ENCODE assay signal across 8 cellular contexts in genomic region chr17:18246880-18247612, GRCh38. TPM values are rescaled to one million over a fixed set of nuclear protein-coding genes. Genes with fewer than 3 reads are reported as not detected.
DNase-seq lines count a peak whose midpoint lies in the region; ATAC-seq, FAIRE-seq and TF ChIP-seq lines count a peak whose summit lies in the region.

No MANE protein-coding gene starts in this region.

- BruUV-seq in GM12878 (replicated peaks; lab: Mats Ljungman, UMichigan): no TSS peak

- H3K36me3 ChIP-seq in GM12878 (ENCODE audit: control insufficient read depth in 2 of 2, insufficient read depth in 2 of 2, low read length in 1 of 2) (peaks cover 3 to 30% of the 10 kb centered on the region in 2 experiments), keratinocyte (ENCODE audit: control insufficient read depth in 2 of 2, extremely low read depth in 1 of 2, insufficient read depth in 2 of 2, low read length in 2 of 2) (peaks cover 60 to 62% of the 10 kb centered on the region in 2 experiments), suprapubic skin (peaks cover 84% of the 10 kb centered on the region)

- TF ChIP-seq POLR2A in GM12878 (IDR thresholded peaks at IDR 0.05; ENCODE audit: low read depth, low read length): no peak
- no peak for TF ChIP-seq POLR2A in suprapubic skin (IDR thresholded peaks at IDR 0.05)

- H3K4me3 ChIP-seq in GM12878 (no peak overlapping the region), keratinocyte (ENCODE audit: control insufficient read depth in 2 of 3, extremely low read depth in 1 of 3, insufficient read depth in 2 of 3, low read depth in 1 of 3, low read length in 3 of 3) (peak overlapping the region in 1 of 3 experiments; percentile 41), suprapubic skin (peak overlapping the region; percentile 33)

- H2AFZ ChIP-seq in GM12878 (ENCODE audit: control insufficient read depth, low read depth, low read length) (no peak overlapping the region), keratinocyte (ENCODE audit: control insufficient read depth, low read length) (no peak overlapping the region)

- TF ChIP-seq EP300 in GM12878 (IDR thresholded peaks at IDR 0.05; ENCODE audit: borderline replicate concordance in 1 of 2, control insufficient read depth in 1 of 2, low read depth in 2 of 2, low read length in 2 of 2) (no peak), suprapubic skin (IDR thresholded peaks at IDR 0.05) (no peak)

- ATAC-seq in GM12878 (peak; percentile 84), GM21367 (IDR thresholded peaks at IDR 0.05; ENCODE audit: unreplicated experiment) (no peak)

- H3K27ac ChIP-seq in GM12878 (ENCODE audit: control insufficient read depth, insufficient read depth) (no peak overlapping the region), keratinocyte (ENCODE audit: control insufficient read depth, insufficient read depth, low read length) (peak overlapping the region; percentile 61), suprapubic skin (peak overlapping the region; percentile 43)

- WGBS in GM12878 (ENCODE audit: insufficient coverage, insufficient replicate concordance, low lambda C conversion rate, missing lambda C conversion rate): 81% methylated on average over 40 of the region's 46 CpGs
- WGBS in suprapubic skin: 27% methylated on average over 14 of the region's 46 CpGs

- H3K79me2 ChIP-seq in GM12878 (ENCODE audit: control insufficient read depth, insufficient read depth, low read length): no peaks in the 10 kb centered on the region
- H3K79me2 ChIP-seq in keratinocyte (ENCODE audit: control insufficient read depth, insufficient read depth, low read length): peaks cover 2% of the 10 kb centered on the region

- SMC1A ChIA-PET in GM12878 (lab: Charles Lee; ENCODE audit: uncharacterized antibody, unreplicated experiment): no interaction called here

- no peaks in the 10 kb centered on the region for H3K9me1 ChIP-seq in keratinocyte (ENCODE audit: control insufficient read depth, extremely low read depth, insufficient read depth, low read length)

- RAD21 ChIA-PET in GM12878 (lab: Charles Lee; ENCODE audit: unreplicated experiment): no interaction called here

- TF ChIP-seq CTCF in GM12878 (IDR thresholded peaks at IDR 0.05 in 2 of 3, conservative IDR thresholded peaks at IDR 0.05 in 1 of 3; ENCODE audit: control insufficient read depth in 2 of 3, extremely low read depth in 1 of 3, insufficient read depth in 1 of 3, low read depth in 3 of 3, low read length in 3 of 3): no peak
- TF ChIP-seq CTCF in keratinocyte (optimal IDR thresholded peaks at IDR 0.05 in 1 of 3, IDR thresholded peaks at IDR 0.05 in 1 of 3, conservative IDR thresholded peaks at IDR 0.05 in 1 of 3; ENCODE audit: extremely low read depth in 1 of 3, insufficient read depth in 2 of 3, low read length in 3 of 3): no peak
- no peak for TF ChIP-seq CTCF in suprapubic skin (IDR thresholded peaks at IDR 0.05)

- POLR2A ChIA-PET in GM12878 (lab: Charles Lee): no interaction called here

- CTCF ChIA-PET in GM12878 (lab: Yijun Ruan, JAX): interaction anchor here (0.6 to 1.2 kb wide), 2 partner anchors 9 to 342 kb away, joined by 3 to 6 read pairs; no protein-coding TSS in a partner anchor

- FAIRE-seq in GM12878 (lab: Jason Lieb, UNC) (no peak), keratinocyte (lab: Jason Lieb, UNC) (peak; percentile 70)

- dilution Hi-C loops in keratinocyte (cut with MboI; ENCODE audit: extremely low pct_ligation_motif_present, low sequenced_read_pairs): no loop called here

- intact Hi-C loops in GM12878 (cut with micrococcal nuclease; ENCODE audit: unreplicated experiment): no loop called here

- TF ChIP-seq RAD21 in GM12878 (IDR thresholded peaks at IDR 0.05; ENCODE audit: insufficient read depth, low read depth, low read length): no peak

- no peak overlapping the region for H3K4me2 ChIP-seq in GM12878 (ENCODE audit: control insufficient read depth, insufficient read depth)
- peak overlapping the region; percentile 85 for H3K4me2 ChIP-seq in keratinocyte (ENCODE audit: control insufficient read depth, extremely low read depth, insufficient read depth, low read depth, low read length)

- in situ Hi-C loops in GM12878 (cut with MboI): no loop called here

- H4K20me1 ChIP-seq in GM12878 (ENCODE audit: control insufficient read depth, insufficient read depth) (no peaks in the 10 kb centered on the region), keratinocyte (ENCODE audit: control insufficient read depth, extremely low read depth, insufficient read depth, low read length) (peaks cover 25% of the 10 kb centered on the region)

- no peaks in the 10 kb centered on the region for H3K4me1 ChIP-seq in GM12878 (ENCODE audit: control insufficient read depth, insufficient read depth, low read length)
- peaks cover 27% of the 10 kb centered on the region for H3K4me1 ChIP-seq in keratinocyte (ENCODE audit: control insufficient read depth, extremely low read depth, insufficient read depth, low read length)
- peaks cover 43% of the 10 kb centered on the region for H3K4me1 ChIP-seq in suprapubic skin

- peak; percentile 19 for DNase-seq in NOMO-1 treated with DMSO at 0.1 percent for 48 hours (lab: John Stamatoyannopoulos, UW; ENCODE audit: unreplicated experiment)
- DNase-seq in NOMO-1 treated with dmso at 0.1 percent for 144 hours (lab: John Stamatoyannopoulos, UW; ENCODE audit: unreplicated experiment): no peak
- peak; percentile 17 for DNase-seq in NCI-H345 treated with DMSO at 0.1 percent for 48 hours (lab: John Stamatoyannopoulos, UW; ENCODE audit: unreplicated experiment)
- DNase-seq in GM12878 (ENCODE audit: low read depth, low spot score): no peak
- no peak for DNase-seq in keratinocyte (ENCODE audit: low read depth, low spot score)
- DNase-seq in suprapubic skin (ENCODE audit: low spot score in 2 of 2): peak in 1 of 2 donors; percentile 87
- DNase-seq in central memory CD4-positive, alpha-beta T cell: no peak

- H3K9me3 ChIP-seq in GM12878 (replicated peaks; ENCODE audit: control insufficient read depth, insufficient read depth, low read length) (no peaks in the 10 kb centered on the region), keratinocyte (ENCODE audit: control insufficient read depth, low read depth, low read length) (no peaks in the 10 kb centered on the region), suprapubic skin (no peaks in the 10 kb centered on the region)

- no peak overlapping the region for H3K9ac ChIP-seq in GM12878 (ENCODE audit: control insufficient read depth, insufficient read depth, low read length)
- H3K9ac ChIP-seq in keratinocyte (ENCODE audit: control insufficient read depth, extremely low read depth, insufficient read depth, low read length): peak overlapping the region; percentile 36

- H3K27me3 ChIP-seq in GM12878 (replicated peaks in 1 of 2; ENCODE audit: control insufficient read depth in 2 of 2, insufficient read depth in 2 of 2, low read length in 1 of 2) (no peaks in the 10 kb centered on the region), keratinocyte (ENCODE audit: control insufficient read depth, extremely low read depth, insufficient read depth, low read length) (no peaks in the 10 kb centered on the region), suprapubic skin (no peaks in the 10 kb centered on the region)

RNA-seq across cellular contexts. Expression of gene FLII, which starts 11.5 kb away (rescaled TPM):
- total RNA-seq in GM12878 (2013; cell fraction: nucleolus; rRNA removed): 93.7 and 103 TPM in 2 replicates
- total RNA-seq in GM12878 (2014; rRNA removed) (109 and 118 TPM in 2 replicates), GM12878 (2014; rRNA removed; fragmentation: Illumina TruSeq; extraction: Trizol) (83.1 and 84.3 TPM in 2 replicates), GM12878 (2021) (169 and 182 TPM in 2 replicates), suprapubic skin (100 to 1,000 TPM; 254 to 350 (median 291) TPM)
- polyA plus RNA-seq in GM12878 (2011; ENCODE audit: low read depth): 124 TPM
- polyA plus RNA-seq in GM12878 (2011; rRNA removed) (110 and 200 TPM in 2 replicates), GM12878 (2014; fragmentation: Illumina TruSeq; extraction: Trizol) (75.4 and 94.4 TPM in 2 replicates), GM12878 (2014; fragmentation: Nextera tagmentation; extraction: Ambion mirVana) (10 to 100 TPM; 22.2 to 33.0 TPM), GM12878 (2014; rRNA removed) (122 and 124 TPM in 2 replicates), GM12878 (2016; fragmentation: Nextera tagmentation; extraction: Ambion mirVana) (100 to 1,000 TPM; 128 to 139 TPM), keratinocyte (376 to 509 TPM (median 404 TPM) in 3 replicates)
- 246 and 320 TPM in 2 replicates for polyA plus RNA-seq in GM12878 (2011; cell fraction: cytosol; rRNA removed)
- 551 and 585 TPM in 2 replicates for polyA plus RNA-seq in GM12878 (2011; cell fraction: nucleus; rRNA removed)
- 116 and 131 TPM in 2 replicates for polyA plus RNA-seq in GM12878 (2012)
- polyA minus RNA-seq in GM12878 (2011; rRNA and poly(A)+ RNA removed): 230 and 280 TPM in 2 replicates
- polyA minus RNA-seq in GM12878 (2011; cell fraction: cytosol; rRNA and poly(A)+ RNA removed): 123 and 124 TPM in 2 replicates
- 69.9 and 94.9 TPM in 2 replicates for polyA minus RNA-seq in GM12878 (2011; cell fraction: nucleus; rRNA and poly(A)+ RNA removed)
- 190 TPM for polyA plus RNA-seq in keratinocyte (2011; ENCODE audit: low read depth)
- 385 and 410 TPM in 2 replicates for polyA plus RNA-seq in keratinocyte (2011; cell fraction: cytosol; rRNA removed)
- polyA plus RNA-seq in keratinocyte (2011; cell fraction: nucleus; rRNA removed): 632 and 753 TPM in 2 replicates
- polyA plus RNA-seq in keratinocyte (2012; ENCODE audit: low replicate concordance): 196 and 509 TPM in 2 replicates
- 589 to 1,561 TPM (median 721 TPM) in 3 replicates for polyA minus RNA-seq in keratinocyte
- polyA minus RNA-seq in keratinocyte (2011; cell fraction: cytosol; rRNA and poly(A)+ RNA removed): 529 TPM
- 248 and 269 TPM in 2 replicates for polyA minus RNA-seq in keratinocyte (2011; cell fraction: nucleus; rRNA and poly(A)+ RNA removed)

RNA-seq across cellular contexts. Expression of gene MIEF2, which starts 13.4 kb away (rescaled TPM):
- 27.7 and 31.4 TPM in 2 replicates for total RNA-seq in GM12878 (2013; cell fraction: nucleolus; rRNA removed)
- total RNA-seq in GM12878 (2014; rRNA removed): 6.6 and 7.3 TPM in 2 replicates
- total RNA-seq in GM12878 (2014; rRNA removed; fragmentation: Illumina TruSeq; extraction: Trizol): 1.6 and 1.7 TPM in 2 replicates
- 8.3 and 8.4 TPM in 2 replicates for total RNA-seq in GM12878 (2021)
- polyA plus RNA-seq in GM12878 (2011; ENCODE audit: low read depth): 1.2 TPM
- 2.3 and 3.9 TPM in 2 replicates for polyA plus RNA-seq in GM12878 (2011; rRNA removed)
- polyA plus RNA-seq in GM12878 (2011; cell fraction: cytosol; rRNA removed): 9.7 and 10.0 TPM in 2 replicates
- 24.2 and 29.4 TPM in 2 replicates for polyA plus RNA-seq in GM12878 (2011; cell fraction: nucleus; rRNA removed)
- polyA plus RNA-seq in GM12878 (2012): 6.0 and 9.4 TPM in 2 replicates
- 0.35 and 1.4 TPM in 2 replicates for polyA plus RNA-seq in GM12878 (2014; fragmentation: Illumina TruSeq; extraction: Trizol)
- polyA plus RNA-seq in GM12878 (2014; fragmentation: Nextera tagmentation; extraction: Ambion mirVana): under 1 TPM; 0.16 to 0.42 TPM
- 4.2 and 6.1 TPM in 2 replicates for polyA plus RNA-seq in GM12878 (2014; rRNA removed)
- polyA plus RNA-seq in GM12878 (2016; fragmentation: Nextera tagmentation; extraction: Ambion mirVana): 1 to 10 TPM; 7.1 to 9.2 TPM
- 7.0 and 15.9 TPM in 2 replicates for polyA minus RNA-seq in GM12878 (2011; rRNA and poly(A)+ RNA removed)
- polyA minus RNA-seq in GM12878 (2011; cell fraction: cytosol; rRNA and poly(A)+ RNA removed): 3.1 and 3.6 TPM in 2 replicates
- 15.2 and 20.4 TPM in 2 replicates for polyA minus RNA-seq in GM12878 (2011; cell fraction: nucleus; rRNA and poly(A)+ RNA removed)
- 7.9 to 12.8 TPM (median 9.1 TPM) in 3 replicates for polyA plus RNA-seq in keratinocyte
- polyA plus RNA-seq in keratinocyte (2011; ENCODE audit: low read depth): 5.2 TPM
- polyA plus RNA-seq in keratinocyte (2011; cell fraction: cytosol; rRNA removed): 3.8 and 9.5 TPM in 2 replicates
- polyA plus RNA-seq in keratinocyte (2011; cell fraction: nucleus; rRNA removed): 40.0 and 41.1 TPM in 2 replicates
- polyA plus RNA-seq in keratinocyte (2012; ENCODE audit: low replicate concordance): 11.2 and 12.3 TPM in 2 replicates
- 6.4 to 12.0 TPM (median 8.4 TPM) in 3 replicates for polyA minus RNA-seq in keratinocyte
- polyA minus RNA-seq in keratinocyte (2011; cell fraction: cytosol; rRNA and poly(A)+ RNA removed): 15.5 TPM
- 29.0 and 30.2 TPM in 2 replicates for polyA minus RNA-seq in keratinocyte (2011; cell fraction: nucleus; rRNA and poly(A)+ RNA removed)
- total RNA-seq in suprapubic skin: 10 to 100 TPM; 19.5 to 39.2 (median 27.5) TPM

RNA-seq across cellular contexts. Expression of gene LLGL1, which starts 21.6 kb away (rescaled TPM):
- total RNA-seq in GM12878 (2013; cell fraction: nucleolus; rRNA removed): 3.1 and 3.5 TPM in 2 replicates
- total RNA-seq in GM12878 (2014; rRNA removed) (5.9 and 7.8 TPM in 2 replicates), GM12878 (2014; rRNA removed; fragmentation: Illumina TruSeq; extraction: Trizol) (1.9 and 3.0 TPM in 2 replicates), GM12878 (2021) (8.8 and 9.2 TPM in 2 replicates), suprapubic skin (10 to 100 TPM; 27.7 to 37.1 (median 32.8) TPM)
- polyA plus RNA-seq in GM12878 (2011; ENCODE audit: low read depth): 1.3 TPM
- polyA plus RNA-seq in GM12878 (2011; rRNA removed) (1.5 and 3.7 TPM in 2 replicates), GM12878 (2014; fragmentation: Illumina TruSeq; extraction: Trizol) (0.70 and 2.0 TPM in 2 replicates), GM12878 (2014; fragmentation: Nextera tagmentation; extraction: Ambion mirVana) (under 1 TPM; 0.02 TPM), GM12878 (2014; rRNA removed) (8.7 and 9.8 TPM in 2 replicates), GM12878 (2016; fragmentation: Nextera tagmentation; extraction: Ambion mirVana) (1 to 10 TPM in 1 of 2 experiments, under 1 TPM in 1; 0.82 to 1.3 TPM), keratinocyte (13.8 to 24.7 TPM (median 22.6 TPM) in 3 replicates)
- polyA plus RNA-seq in GM12878 (2011; cell fraction: cytosol; rRNA removed): 6.0 and 9.3 TPM in 2 replicates
- 6.7 and 10.5 TPM in 2 replicates for polyA plus RNA-seq in GM12878 (2011; cell fraction: nucleus; rRNA removed)
- 2.8 and 3.0 TPM in 2 replicates for polyA plus RNA-seq in GM12878 (2012)
- polyA minus RNA-seq in GM12878 (2011; rRNA and poly(A)+ RNA removed): 3.9 and 8.6 TPM in 2 replicates
- polyA minus RNA-seq in GM12878 (2011; cell fraction: cytosol; rRNA and poly(A)+ RNA removed): 3.6 and 4.1 TPM in 2 replicates
- 1.9 and 3.4 TPM in 2 replicates for polyA minus RNA-seq in GM12878 (2011; cell fraction: nucleus; rRNA and poly(A)+ RNA removed)
- polyA plus RNA-seq in keratinocyte (2011; ENCODE audit: low read depth): 4.3 TPM
- polyA plus RNA-seq in keratinocyte (2011; cell fraction: cytosol; rRNA removed): 13.0 and 26.4 TPM in 2 replicates
- 29.1 and 37.8 TPM in 2 replicates for polyA plus RNA-seq in keratinocyte (2011; cell fraction: nucleus; rRNA removed)
- polyA plus RNA-seq in keratinocyte (2012; ENCODE audit: low replicate concordance): 9.8 and 22.3 TPM in 2 replicates
- polyA minus RNA-seq in keratinocyte: 25.2 to 45.1 TPM (median 34.6 TPM) in 3 replicates
- 54.5 TPM for polyA minus RNA-seq in keratinocyte (2011; cell fraction: cytosol; rRNA and poly(A)+ RNA removed)
- 32.7 and 34.8 TPM in 2 replicates for polyA minus RNA-seq in keratinocyte (2011; cell fraction: nucleus; rRNA and poly(A)+ RNA removed)

Comparison
In these comparisons a context has a peak if more than half of its experiments do, and no peak if none do; other contexts are left out.
1. DNase-seq: peak in NOMO-1 treated with DMSO at 0.1 percent for 48 hours (single experiment) and NCI-H345 treated with DMSO at 0.1 percent for 48 hours (single experiment); none in NOMO-1 treated with dmso at 0.1 percent for 144 hours (single experiment), GM12878 (single experiment), keratinocyte (single experiment) and central memory CD4-positive, alpha-beta T cell (single experiment).